ENCODE assay signal across 8 cellular contexts in the genomic region with DNA sequence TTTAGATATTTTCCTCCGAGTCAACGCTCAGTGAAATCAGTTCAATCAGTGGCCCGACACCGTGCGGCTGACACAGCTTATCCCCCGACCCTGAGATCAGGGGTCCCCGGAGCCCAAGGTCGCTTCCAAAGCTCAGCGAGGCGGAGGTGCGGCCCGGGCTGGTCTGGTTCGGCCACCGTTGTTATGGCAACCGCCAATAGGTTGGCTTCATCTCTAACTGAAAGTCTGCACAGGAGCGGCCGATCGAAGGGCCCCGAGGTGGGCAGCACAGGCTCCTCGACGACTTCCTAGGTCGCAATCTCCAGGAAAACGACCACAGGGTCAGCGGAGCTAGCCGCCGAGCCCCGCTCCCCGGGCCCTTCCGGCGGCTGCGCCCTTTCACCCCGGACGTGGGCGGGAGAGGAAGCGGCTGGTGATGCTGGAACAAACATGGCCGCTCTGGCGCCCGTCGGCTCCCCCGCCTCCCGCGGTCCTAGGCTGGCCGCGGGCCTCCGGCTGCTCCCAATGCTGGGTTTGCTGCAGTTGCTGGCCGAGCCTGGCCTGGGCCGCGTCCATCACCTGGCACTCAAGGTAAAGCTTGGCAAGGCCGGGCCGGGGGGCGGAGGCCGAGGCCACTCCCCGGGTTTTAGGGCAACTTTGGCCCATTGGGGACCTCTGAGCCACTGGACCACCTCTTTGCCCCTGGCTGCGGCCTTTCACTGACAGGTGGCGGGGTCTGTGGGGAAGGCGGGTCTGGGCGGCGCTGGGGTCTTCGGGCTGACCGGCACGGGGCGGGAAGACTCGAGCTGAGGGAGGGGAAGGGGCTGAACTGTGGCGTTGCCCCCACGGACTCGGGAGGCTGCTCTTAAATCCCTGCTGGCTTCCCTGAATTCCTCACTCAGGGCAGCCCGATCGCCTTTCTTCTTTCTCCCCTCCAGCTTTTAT. TPM values are rescaled to one million over a fixed set of nuclear protein-coding genes. Genes with fewer than 3 reads are reported as not detected.
DNase-seq lines count a peak whose midpoint lies in the region; ATAC-seq and TF ChIP-seq lines count a peak whose summit lies in the region.

A gene (plus strand): TSS at position 403 of the 924 bp plus-strand sequence. CDS start 27 bp downstream, at position 430.

- POLR2A ChIA-PET in activated CD4-positive, alpha-beta T cell treated with anti-CD3 and anti-CD28 coated beads, Interleukin-2, amount 10 ng/mL, durations not matched to agents 7 days and 5 days (lab: Charles Lee) = no interaction called here

- TF ChIP-seq CTCF in left lung (IDR thresholded peaks at IDR 0.05) = no peak

- peaks cover 9% of the 10 kb centered on the region for H3K36me3 Mint-ChIP-seq in activated CD4-positive, alpha-beta T cell treated with anti-CD3 and anti-CD28 coated beads, Interleukin-2, amount 10 ng/mL, durations not matched to agents 7 days and 5 days (ENCODE audit: low read depth)

- H3K4me3 ChIP-seq in left lung = peak within 1 kb of the TSS; percentile 92 to 98

- H3K9me3 ChIP-seq in left lung = no peaks in the 10 kb centered on the region

- no peaks in the 10 kb centered on the region for H3K27me3 ChIP-seq in left lung

- H3K27ac ChIP-seq in left lung = peak within 1 kb of the TSS; percentile 82 to 93

- no peaks in the 10 kb centered on the region for H3K9me3 Mint-ChIP-seq in activated CD4-positive, alpha-beta T cell treated with anti-CD3 and anti-CD28 coated beads, Interleukin-2, amount 10 ng/mL, durations not matched to agents 7 days and 5 days

- peak; percentile 67 to 69 for DNase-seq in NCI-H2081 (lab: John Stamatoyannopoulos, UW)
- no peak for DNase-seq in NCI-H2081 treated with DMSO at 0.1 percent for 48 hours (lab: John Stamatoyannopoulos, UW)
- peak; percentile 56 for DNase-seq in NCI-H345 treated with DMSO at 0.1 percent for 48 hours (lab: John Stamatoyannopoulos, UW; ENCODE audit: unreplicated experiment)
- peak; percentile 80 for DNase-seq in activated CD4-positive, alpha-beta T cell treated with anti-CD3 and anti-CD28 coated beads, Interleukin-2, amount 10 ng/mL, durations not matched to agents 7 days and 5 days
- peak; percentile 69 for DNase-seq in dedifferentiated amniotic fluid mesenchymal stem cell (ENCODE audit: extremely low spot score)
- DNase-seq in left lung = peak; percentile 82 to 96
- DNase-seq in stimulated activated CD4-positive, alpha-beta T cell treated with anti-CD3 and anti-CD28 coated beads, Interleukin-2, amount 100 ng/mL, for 48 hours = peak; percentile 74 to 81

- peaks cover 18 to 45% of the 10 kb centered on the region in 2 donors for H3K4me1 ChIP-seq in left lung

- H3K4me3 Mint-ChIP-seq in activated CD4-positive, alpha-beta T cell treated with anti-CD3 and anti-CD28 coated beads, Interleukin-2, amount 10 ng/mL, durations not matched to agents 7 days and 5 days = peak within 1 kb of the TSS; percentile 91

- CTCF ChIA-PET in activated CD4-positive, alpha-beta T cell treated with anti-CD3 and anti-CD28 coated beads, Interleukin-2, amount 10 ng/mL, durations not matched to agents 7 days and 5 days (lab: Charles Lee) = interaction anchor here (0.5 to 1.7 kb wide), 10 partner anchors 12 to 327 kb away, joined by 3 to 6 read pairs (median 4); no protein-coding TSS in a partner anchor

- H3K4me1 Mint-ChIP-seq in activated CD4-positive, alpha-beta T cell treated with anti-CD3 and anti-CD28 coated beads, Interleukin-2, amount 10 ng/mL, durations not matched to agents 7 days and 5 days = peaks cover 44% of the 10 kb centered on the region

- H3K36me3 ChIP-seq in left lung = peaks cover 0 to 7% of the 10 kb centered on the region in 2 donors

- intact Hi-C loops in left lung (cut with DNase I) = no loop called here

- H3K27ac Mint-ChIP-seq in activated CD4-positive, alpha-beta T cell treated with anti-CD3 and anti-CD28 coated beads, Interleukin-2, amount 10 ng/mL, durations not matched to agents 7 days and 5 days = peak within 1 kb of the TSS; percentile 92

- ATAC-seq in HG03039 (IDR thresholded peaks at IDR 0.05; ENCODE audit: unreplicated experiment) (peak; percentile 45), left lung (peak; percentile 98)

- no peaks in the 10 kb centered on the region for H3K27me3 Mint-ChIP-seq in activated CD4-positive, alpha-beta T cell treated with anti-CD3 and anti-CD28 coated beads, Interleukin-2, amount 10 ng/mL, durations not matched to agents 7 days and 5 days

RNA-seq across cellular contexts. Expression of the gene that starts here (rescaled TPM):
- 10 to 100 TPM; 21.7 to 22.1 TPM for total RNA-seq in activated CD4-positive, alpha-beta T cell treated with anti-CD3 and anti-CD28 coated beads, Interleukin-2, amount 10 ng/mL, durations not matched to agents 7 days and 5 days
- total RNA-seq in left lung = 10 to 100 TPM; 43.0 to 52.4 TPM
